In genomic region chr2:88181511-88181910, GRCh38 we compare ENCODE assay signal across 1 cellular context.
TF ChIP-seq lines count a peak whose summit lies in the region.

No MANE protein-coding gene starts in this region.

TF ChIP-seq in WTC11, 78 proteins besides CTCF, POLR2A, EP300 and RAD21 (continued from another document):
- TF ChIP-seq USF2 (CRISPR knock-in tag; IDR thresholded peaks at IDR 0.05) (no peak), NR1H2 (CRISPR knock-in tag; IDR thresholded peaks at IDR 0.05) (no peak), ZMAT4 (CRISPR knock-in tag; IDR thresholded peaks at IDR 0.05) (no peak), MXD4 (CRISPR knock-in tag; IDR thresholded peaks at IDR 0.05; ENCODE audit: borderline replicate concordance) (no peak), GRHL2 (CRISPR knock-in tag; IDR thresholded peaks at IDR 0.05; ENCODE audit: insufficient replicate concordance, severe bottlenecking) (no peak), FOXJ3 (CRISPR knock-in tag; IDR thresholded peaks at IDR 0.05; ENCODE audit: borderline replicate concordance) (no peak), CREB1 (CRISPR knock-in tag; IDR thresholded peaks at IDR 0.05) (no peak), STAT6 (CRISPR knock-in tag; conservative IDR thresholded peaks at IDR 0.05; ENCODE audit: low read depth) (no peak), JUN (CRISPR knock-in tag; IDR thresholded peaks at IDR 0.05) (no peak), EMX1 (CRISPR knock-in tag; IDR thresholded peaks at IDR 0.05) (no peak), CBFB (CRISPR knock-in tag; IDR thresholded peaks at IDR 0.05; ENCODE audit: low read depth) (no peak), AR (CRISPR knock-in tag; IDR thresholded peaks at IDR 0.05) (no peak), RELA (CRISPR knock-in tag; IDR thresholded peaks at IDR 0.05; ENCODE audit: borderline replicate concordance) (no peak), RORB (CRISPR knock-in tag; IDR thresholded peaks at IDR 0.05) (no peak)
